8 cellular contexts compared by ENCODE assay signal in the genomic region with DNA sequence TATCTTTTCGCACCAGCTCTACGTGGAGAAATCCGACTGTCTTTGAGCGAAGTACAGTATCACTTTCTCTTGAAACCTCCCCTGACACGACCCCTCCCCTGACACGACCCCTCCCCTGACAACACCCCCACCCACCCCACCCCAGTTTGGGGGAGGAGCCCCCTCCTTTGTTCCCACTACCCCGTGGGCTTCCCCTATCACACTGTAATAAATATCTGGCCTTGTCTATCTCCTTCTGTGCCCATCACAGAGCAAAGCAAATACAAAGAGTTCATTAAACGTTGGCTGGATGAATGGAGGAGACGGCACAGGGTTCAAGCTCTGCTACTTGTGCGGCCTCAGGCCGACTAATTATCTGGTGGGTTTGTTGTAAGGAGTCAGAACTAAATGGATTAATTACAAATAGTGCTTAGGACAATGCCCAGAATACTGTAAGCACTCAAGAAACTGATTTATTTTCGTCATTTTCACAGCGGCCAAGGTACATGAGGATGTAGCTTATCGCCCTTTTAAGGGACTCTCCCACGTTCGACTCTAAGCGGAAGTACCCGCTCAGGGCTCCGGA. TPM values are rescaled to one million over a fixed set of nuclear protein-coding genes. Genes with fewer than 3 reads are reported as not detected.
DNase-seq lines count a peak whose midpoint lies in the region; ATAC-seq and TF ChIP-seq lines count a peak whose summit lies in the region.

No MANE protein-coding gene starts in this region.

- H3K4me1 ChIP-seq in mesenchymal stem cell (ENCODE audit: control insufficient read depth, insufficient read depth, low read depth, low read length) (peaks cover 18% of the 10 kb centered on the region), aorta (ENCODE audit: control insufficient read depth in 1 of 2, insufficient read depth in 2 of 2, low read length in 2 of 2) (no peaks in the 10 kb centered on the region)

- H3K27ac ChIP-seq in brain microvascular endothelial cell (peak overlapping the region; percentile 96), mesenchymal stem cell (ENCODE audit: low read length, poor library complexity, severe bottlenecking) (peak overlapping the region; percentile 98), aorta (ENCODE audit: low read depth in 1 of 2, low read length in 2 of 2) (peak overlapping the region; percentile 44 to 90)

- peak overlapping the region; percentile 85 for H3K4me3 ChIP-seq in brain microvascular endothelial cell (ENCODE audit: low read depth, low read length)
- H3K4me3 ChIP-seq in mesenchymal stem cell (ENCODE audit: insufficient read depth in 1 of 2, low read depth in 1 of 2, low read length in 2 of 2), result peak overlapping the region in 1 of 2 experiments; percentile 93
- H3K4me3 ChIP-seq in aorta (ENCODE audit: low read length in 2 of 2), result peak overlapping the region; percentile 59 to 72

- peak overlapping the region; percentile 41 for H4K8ac ChIP-seq in mesenchymal stem cell (ENCODE audit: low read length)

- H2BK120ac ChIP-seq in mesenchymal stem cell (ENCODE audit: low read depth, low read length), result peak overlapping the region; percentile 2

- H2BK5ac ChIP-seq in mesenchymal stem cell (ENCODE audit: low read depth, low read length, poor library complexity, severe bottlenecking), result peak overlapping the region; percentile 83

- peak overlapping the region; percentile 79 for H2AK5ac ChIP-seq in mesenchymal stem cell (ENCODE audit: low read length, severe bottlenecking)

- ATAC-seq in aorta (ENCODE audit: low FRiP score), result peak; percentile 2

- H3K27me3 ChIP-seq in brain microvascular endothelial cell (replicated peaks), result no peaks in the 10 kb centered on the region
- H3K27me3 ChIP-seq in mesenchymal stem cell (ENCODE audit: control insufficient read depth in 1 of 2, insufficient read depth in 1 of 2, low read length in 2 of 2), result peaks cover 8 to 10% of the 10 kb centered on the region in 2 experiments
- no peaks in the 10 kb centered on the region for H3K27me3 ChIP-seq in aorta (ENCODE audit: control insufficient read depth in 1 of 2, insufficient read depth in 2 of 2, low read length in 1 of 2)

- H2AFZ ChIP-seq in mesenchymal stem cell (ENCODE audit: low read depth, low read length), result no peak overlapping the region

- H3K4me2 ChIP-seq in mesenchymal stem cell (ENCODE audit: low read length, poor library complexity, severe bottlenecking), result peak overlapping the region; percentile 46

- in situ Hi-C loops in GM13976 (cut with MboI; ENCODE audit: low sequenced_read_pairs, unreplicated experiment) (no loop called here), brain microvascular endothelial cell (cut with HindIII; ENCODE audit: low pct_ligation_motif_present, low sequenced_read_pairs) (no loop called here)

- intact Hi-C loops in aorta (cut with DNase I), result no loop called here

- H2BK15ac ChIP-seq in mesenchymal stem cell (ENCODE audit: low read depth, poor library complexity, severe bottlenecking), result peak overlapping the region; percentile 60

- H3K36me3 ChIP-seq in brain microvascular endothelial cell (replicated peaks), result no peaks in the 10 kb centered on the region
- H3K36me3 ChIP-seq in mesenchymal stem cell (ENCODE audit: control insufficient read depth in 1 of 2, insufficient read depth in 2 of 2, low read depth in 1 of 2, low read length in 2 of 2), result peaks cover 0 to 7% of the 10 kb centered on the region in 2 experiments
- no peaks in the 10 kb centered on the region for H3K36me3 ChIP-seq in aorta (ENCODE audit: control insufficient read depth in 1 of 2, insufficient read depth in 2 of 2, low read length in 1 of 2)

- DNase-seq in GM13976 (ENCODE audit: low spot score), result peak; percentile 35
- DNase-seq in HuH-7.5 (ENCODE audit: low spot score), result peak; percentile 91
- no peak for DNase-seq in brain microvascular endothelial cell
- no peak for DNase-seq in mesenchymal stem cell
- no peak for DNase-seq in aorta
- DNase-seq in NCI-H82 treated with DMSO at 0.1 percent for 48 hours (lab: John Stamatoyannopoulos, UW; ENCODE audit: unreplicated experiment), result no peak
- DNase-seq in HPDE6-E6E7 (ENCODE audit: extremely low spot score), result no peak
- no peak for DNase-seq in stimulated activated CD4-positive, alpha-beta T cell treated with anti-CD3 and anti-CD28 coated beads, Interleukin-12 subunit alpha, Interleukin-12 subunit beta, amount 100 ng/mL, for 4 hours

- no peak overlapping the region for H3K14ac ChIP-seq in mesenchymal stem cell (ENCODE audit: low read length in 2 of 2)

- TF ChIP-seq CTCF in GM13976 (IDR thresholded peaks at IDR 0.05; ENCODE audit: borderline replicate concordance, control extremely low read depth, extremely low read depth, insufficient read depth, missing control alignments) (no peak), brain microvascular endothelial cell (IDR thresholded peaks at IDR 0.05; ENCODE audit: low read depth, low read length, missing control alignments) (no peak)

- peak overlapping the region; percentile 95 for H3K9ac ChIP-seq in mesenchymal stem cell (ENCODE audit: low read length)

- no peak overlapping the region for H2BK12ac ChIP-seq in mesenchymal stem cell (ENCODE audit: low read length in 2 of 2)

- H3K9me3 ChIP-seq in mesenchymal stem cell (ENCODE audit: control insufficient read depth, low read length), result no peaks in the 10 kb centered on the region
- H3K9me3 ChIP-seq in aorta (ENCODE audit: control insufficient read depth, low read length), result no peaks in the 10 kb centered on the region

- peak overlapping the region in 1 of 2 experiments; percentile 90 for H3K18ac ChIP-seq in mesenchymal stem cell (ENCODE audit: low read depth in 1 of 2, low read length in 2 of 2)

- WGBS in mesenchymal stem cell, result 9% methylated on average over 18 of the region's 19 CpGs
- WGBS in aorta, 2 donors, result 3 to 4% methylated on average over 19 of the region's 19 CpGs

- H3K79me1 ChIP-seq in mesenchymal stem cell (replicated peaks; ENCODE audit: low read length, poor library complexity, severe bottlenecking), result peaks cover 10% of the 10 kb centered on the region

- peak overlapping the region in 1 of 2 experiments; percentile 67 for H3K4ac ChIP-seq in mesenchymal stem cell (ENCODE audit: low read depth in 1 of 2, low read length in 2 of 2)

- H3K23ac ChIP-seq in mesenchymal stem cell (ENCODE audit: low read length in 2 of 2), result no peak overlapping the region

- peak overlapping the region; percentile 2 for H4K91ac ChIP-seq in mesenchymal stem cell (ENCODE audit: low read length)

RNA-seq across cellular contexts. Expression of a gene that starts 0.6 kb away (rescaled TPM):
- 25.3 TPM for polyA plus RNA-seq in mesenchymal stem cell (2013, experiment 1 of 2)
- polyA plus RNA-seq in mesenchymal stem cell (2013, experiment 2 of 2), result 23.1 TPM
- total RNA-seq in aorta, result 10 to 100 TPM; 35.7 to 62.7 TPM
- 10 to 100 TPM; 14.4 to 68.7 TPM for polyA plus RNA-seq in aorta

RNA-seq across cellular contexts. Expression of a gene that starts 28.1 kb away (rescaled TPM):
- not detected for polyA plus RNA-seq in mesenchymal stem cell (2013, experiment 1 of 2)
- not detected for polyA plus RNA-seq in mesenchymal stem cell (2013, experiment 2 of 2)
- total RNA-seq in aorta, result 1 to 10 TPM in 1 of 2 donors, not detected in 1; 2.1 TPM
- 10 to 100 TPM in 1 of 2 donors, not detected in 1; 22.8 TPM for polyA plus RNA-seq in aorta

RNA-seq across cellular contexts. Expression of a gene that starts 31.5 kb away (rescaled TPM):
- 15.4 TPM for polyA plus RNA-seq in mesenchymal stem cell (2013, experiment 1 of 2)
- polyA plus RNA-seq in mesenchymal stem cell (2013, experiment 2 of 2), result 15.0 TPM
- total RNA-seq in aorta, result 10 to 100 TPM in 1 of 2 donors, 1 to 10 TPM in 1; 7.2 to 18.2 TPM
- 10 to 100 TPM in 1 of 2 donors, 1 to 10 TPM in 1; 3.5 to 14.8 TPM for polyA plus RNA-seq in aorta

RNA-seq across cellular contexts. Expression of a gene that starts 47.7 kb away (rescaled TPM):
- polyA plus RNA-seq in mesenchymal stem cell (2013, experiment 1 of 2), result 117 TPM
- 113 TPM for polyA plus RNA-seq in mesenchymal stem cell (2013, experiment 2 of 2)
- total RNA-seq in aorta, result 10 to 100 TPM; 69.1 to 76.3 TPM
- polyA plus RNA-seq in aorta, result 10 to 100 TPM; 26.0 to 44.6 TPM

RNA-seq across cellular contexts. Expression of a gene that starts 50.5 kb away (rescaled TPM):
- 7.5 TPM for polyA plus RNA-seq in mesenchymal stem cell (2013, experiment 1 of 2)
- 6.7 TPM for polyA plus RNA-seq in mesenchymal stem cell (2013, experiment 2 of 2)
- 1 to 10 TPM; 4.0 to 5.5 TPM for total RNA-seq in aorta
- 10 to 100 TPM in 1 of 2 donors, 1 to 10 TPM in 1; 4.7 to 16.2 TPM for polyA plus RNA-seq in aorta

Comparison
In these comparisons a context has a peak if more than half of its experiments do, and no peak if none do; other contexts are left out.
1. DNase-seq: peak in GM13976 (single experiment) and HuH-7.5 (single experiment); none in brain microvascular endothelial cell (single experiment), mesenchymal stem cell (single experiment), aorta (0 of 2), NCI-H82 treated with DMSO at 0.1 percent for 48 hours (single experiment), HPDE6-E6E7 (single experiment) and stimulated activated CD4-positive, alpha-beta T cell treated with anti-CD3 and anti-CD28 coated beads, Interleukin-12 subunit alpha, Interleukin-12 subunit beta, amount 100 ng/mL, for 4 hours (single experiment).
2. Peak in every context shown above with its lines, with median percentiles within 50 percentile points of each other: H3K27ac ChIP-seq.